In the genomic region with DNA sequence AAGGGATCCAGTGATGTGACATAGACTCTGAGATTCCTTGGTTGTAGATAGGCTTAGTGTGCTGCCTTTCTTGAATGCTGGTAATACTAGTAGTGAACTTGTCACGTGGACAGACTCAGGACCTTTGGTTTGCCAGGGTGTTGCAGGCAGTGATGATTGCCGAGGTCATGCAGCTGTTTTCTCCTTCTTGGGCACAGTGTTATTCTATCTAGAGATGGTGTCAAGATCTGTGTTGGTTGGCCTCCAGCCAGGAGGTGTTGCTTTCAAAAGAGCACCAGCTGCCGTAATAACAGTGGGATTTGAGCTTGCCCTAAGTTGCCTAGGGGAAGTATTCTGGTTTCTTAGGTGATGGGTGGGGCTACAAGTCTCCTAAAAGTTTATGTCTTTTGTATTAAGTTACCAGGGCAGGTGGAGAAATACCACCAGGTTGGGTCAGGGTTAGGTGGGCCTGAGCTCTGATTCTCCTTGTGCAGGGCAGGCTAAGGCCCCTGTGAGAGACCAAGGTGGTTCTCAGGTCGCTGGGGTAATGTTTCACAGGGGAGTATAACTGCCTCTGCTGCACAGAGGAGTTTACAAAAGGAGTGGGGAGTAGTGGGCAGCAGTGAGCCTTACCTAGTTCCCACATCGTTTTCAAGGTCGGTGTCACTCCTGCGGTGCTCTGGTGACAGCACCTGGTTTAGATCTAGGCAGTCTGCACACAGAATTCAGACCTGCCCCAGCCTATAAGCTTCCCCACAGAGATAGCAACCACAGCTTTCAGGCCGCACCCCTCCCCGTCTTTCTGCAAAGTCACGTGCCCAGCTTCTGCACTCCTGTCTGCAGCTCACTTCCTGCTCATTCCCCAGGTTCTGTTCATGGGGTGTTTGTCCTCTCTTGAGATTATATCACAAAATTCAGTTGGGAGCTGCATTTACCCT, we compare ENCODE assay signal across 8 cellular contexts.
DNase-seq lines count a peak whose midpoint lies in the region; ATAC-seq lines count a peak whose summit lies in the region.

No MANE protein-coding gene starts in this region.

- peak; percentile 52 for ATAC-seq in HG03342 (IDR thresholded peaks at IDR 0.05; ENCODE audit: unreplicated experiment)
- peak; percentile 90 for ATAC-seq in central memory CD8-positive, alpha-beta T cell (replicated peaks; ENCODE audit: extremely low read depth, poor library complexity, severe bottlenecking)

- H3K36me3 Mint-ChIP-seq in central memory CD8-positive, alpha-beta T cell (ENCODE audit: insufficient read depth): peaks cover 6% of the 10 kb centered on the region

- H3K27ac ChIP-seq in caudate nucleus (ENCODE audit: low read depth, low read length): no peak overlapping the region

- H3K4me1 Mint-ChIP-seq in central memory CD8-positive, alpha-beta T cell: peaks cover 57% of the 10 kb centered on the region

- H3K9me3 Mint-ChIP-seq in central memory CD8-positive, alpha-beta T cell: peaks cover 2% of the 10 kb centered on the region

- peak overlapping the region; percentile 94 for H3K27ac Mint-ChIP-seq in central memory CD8-positive, alpha-beta T cell (ENCODE audit: low read depth)

- no peaks in the 10 kb centered on the region for H3K27me3 Mint-ChIP-seq in central memory CD8-positive, alpha-beta T cell

- peak overlapping the region; percentile 74 for H3K4me3 Mint-ChIP-seq in central memory CD8-positive, alpha-beta T cell

- peak in 3 of 4 experiments; percentile 3 to 64 (median 56) for DNase-seq in activated CD4-positive, CD25-positive, alpha-beta regulatory T cell (lab: John Stamatoyannopoulos, UW)
- DNase-seq in central memory CD8-positive, alpha-beta T cell (ENCODE audit: low spot score in 2 of 2): peak; percentile 69 to 90
- peak; percentile 26 to 44 for DNase-seq in stimulated activated CD4-positive, alpha-beta T cell treated with anti-CD3 and anti-CD28 coated beads, Interleukin-2, amount 100 ng/mL, for 48 hours
- DNase-seq in caudate nucleus (lab: John Stamatoyannopoulos, UW): no peak
- DNase-seq in iPS-NIHi7 (ENCODE audit: extremely low spot score): no peak
- DNase-seq in NAMALWA (ENCODE audit: low spot score): no peak
- DNase-seq in cerebellar nuclear complex (lab: John Stamatoyannopoulos, UW): no peak

Comparison
In these comparisons a context has a peak if more than half of its experiments do, and no peak if none do; other contexts are left out.
1. DNase-seq: peak in activated CD4-positive, CD25-positive, alpha-beta regulatory T cell (3 of 4), central memory CD8-positive, alpha-beta T cell (2 of 2) and stimulated activated CD4-positive, alpha-beta T cell treated with anti-CD3 and anti-CD28 coated beads, Interleukin-2, amount 100 ng/mL, for 48 hours (2 of 2); none in caudate nucleus (0 of 61), iPS-NIHi7 (single experiment), NAMALWA (single experiment) and cerebellar nuclear complex (0 of 2).